1 cellular context compared by ENCODE assay signal in the genomic region with DNA sequence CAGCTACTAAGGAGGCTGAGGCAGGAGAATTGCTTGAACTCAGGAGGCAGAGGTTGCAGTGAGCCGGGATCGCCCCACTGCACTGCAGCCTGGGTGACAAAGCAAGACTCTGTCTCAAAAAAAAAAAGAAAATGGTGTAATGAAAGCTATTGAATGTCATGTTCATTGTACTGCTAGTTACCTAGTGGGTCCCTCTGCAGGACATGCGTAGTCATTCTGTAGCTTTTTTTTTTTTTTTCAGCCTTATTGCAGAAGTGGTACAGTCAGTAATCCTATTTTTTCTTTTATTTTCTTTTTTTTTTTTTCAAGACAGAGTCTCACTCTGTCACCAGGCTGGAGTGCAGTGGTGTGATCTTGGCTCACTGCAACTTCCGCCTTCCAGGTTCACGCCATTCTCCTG. TPM values are rescaled to one million over a fixed set of nuclear protein-coding genes. Genes with fewer than 3 reads are reported as not detected.
"Had no signal": no experiment of that assay in that cellular context is flagged by ENCODE, and none has a peak within 500 bp of the region (broad histone marks: within the 10 kb centered on the region; RNA-seq: fewer than 3 reads in every experiment).

No MANE protein-coding gene starts in this region.

RNA-seq across cellular contexts. Expression of a gene that starts 54.9 kb away (rescaled TPM):
- total RNA-seq: naive thymus-derived CD8-positive, alpha-beta T cell had no signal
- polyA plus RNA-seq: naive thymus-derived CD8-positive, alpha-beta T cell had no signal
